Comparison of ENCODE assay signal across 1 cellular context in the genomic region with DNA sequence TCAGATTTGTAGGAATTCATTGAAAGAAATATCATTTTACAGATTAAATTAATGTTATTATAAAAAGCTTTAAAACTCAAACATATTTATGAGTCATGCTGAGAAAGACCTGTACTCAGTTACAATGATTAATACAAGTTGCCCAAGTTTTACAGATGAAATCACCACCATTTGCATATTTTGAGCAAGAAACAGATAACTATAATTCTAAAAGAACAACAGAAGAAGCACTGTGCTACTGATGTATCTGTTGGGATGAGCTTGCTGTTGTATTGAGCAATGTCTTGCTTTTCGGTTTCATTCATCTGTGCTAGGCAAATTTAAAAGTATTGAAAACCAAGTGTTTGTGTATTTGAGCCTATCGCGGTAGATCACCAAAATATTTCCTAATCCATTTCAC.
TF ChIP-seq lines count a peak whose summit lies in the region.

No MANE protein-coding gene starts in this region.

TF ChIP-seq in SK-N-SH treated with all-trans-retinoic acid at 6 μM for 48 hours, 23 proteins besides CTCF, POLR2A, EP300 and RAD21 (continued from another document):
- TF ChIP-seq, protein P1, sequence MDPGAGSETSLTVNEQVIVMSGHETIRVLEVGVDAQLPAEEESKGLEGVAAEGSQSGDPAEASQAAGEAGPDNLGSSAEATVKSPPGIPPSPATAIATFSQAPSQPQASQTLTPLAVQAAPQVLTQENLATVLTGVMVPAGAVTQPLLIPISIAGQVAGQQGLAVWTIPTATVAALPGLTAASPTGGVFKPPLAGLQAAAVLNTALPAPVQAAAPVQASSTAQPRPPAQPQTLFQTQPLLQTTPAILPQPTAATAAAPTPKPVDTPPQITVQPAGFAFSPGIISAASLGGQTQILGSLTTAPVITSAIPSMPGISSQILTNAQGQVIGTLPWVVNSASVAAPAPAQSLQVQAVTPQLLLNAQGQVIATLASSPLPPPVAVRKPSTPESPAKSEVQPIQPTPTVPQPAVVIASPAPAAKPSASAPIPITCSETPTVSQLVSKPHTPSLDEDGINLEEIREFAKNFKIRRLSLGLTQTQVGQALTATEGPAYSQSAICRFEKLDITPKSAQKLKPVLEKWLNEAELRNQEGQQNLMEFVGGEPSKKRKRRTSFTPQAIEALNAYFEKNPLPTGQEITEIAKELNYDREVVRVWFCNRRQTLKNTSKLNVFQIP (CRISPR knock-in tag; IDR thresholded peaks at IDR 0.05; ENCODE audit: borderline replicate concordance, low read depth) = no peak
- no peak for TF ChIP-seq ZC3H10 (CRISPR knock-in tag; IDR thresholded peaks at IDR 0.05)
- TF ChIP-seq ZFP3 (CRISPR knock-in tag; IDR thresholded peaks at IDR 0.05) = no peak
